8 cellular contexts compared by ENCODE assay signal in the genomic region with DNA sequence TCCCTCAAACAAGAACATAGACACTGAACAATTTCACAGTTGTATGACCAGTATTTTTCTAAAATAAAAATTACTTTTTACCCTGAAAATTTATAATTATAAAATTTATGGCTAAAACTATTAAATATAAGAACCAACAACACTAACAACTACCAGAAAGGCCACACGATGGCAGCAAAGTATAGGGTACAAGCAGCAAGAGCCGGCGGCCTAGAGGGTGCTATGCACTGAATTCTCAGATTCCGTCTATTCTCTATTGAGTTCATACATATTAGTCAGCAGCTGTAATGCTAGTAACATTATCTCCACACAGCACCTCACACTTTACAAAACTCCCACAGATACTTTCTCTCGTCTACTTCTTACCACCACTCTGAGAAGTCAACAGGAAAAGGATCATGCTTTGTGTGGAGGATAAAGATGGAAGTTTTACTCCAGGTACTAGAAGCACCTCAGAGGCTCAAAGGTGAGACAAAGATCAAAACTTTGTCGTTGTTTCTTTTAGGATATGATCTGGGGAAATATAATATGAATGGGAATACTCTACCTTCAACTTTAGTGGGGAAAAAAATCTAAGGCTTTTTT.
A peak's percentile ranks its signal among the peaks of the same experiment; 100 is the strongest.
DNase-seq lines count a peak whose midpoint lies in the region; ATAC-seq and TF ChIP-seq lines count a peak whose summit lies in the region.

No MANE protein-coding gene starts in this region.

- H3F3A ChIP-seq in PC-3 (ENCODE audit: low read length, unreplicated experiment), result no peaks in the 10 kb centered on the region

- TF ChIP-seq CTCF in PC-3 (conservative IDR thresholded peaks at IDR 0.05; ENCODE audit: low read depth, low read length) (peak; percentile 80), upper lobe of right lung (IDR thresholded peaks at IDR 0.05) (peak; percentile 70)

- intact Hi-C loops in PC-3 (cut with micrococcal nuclease), result loop anchor here (1.0 to 10.0 kb wide), 6 partner anchors 99 to 1006 kb away; partner anchors contain the start of gene MB21D2
- intact Hi-C loops in upper lobe of right lung (cut with DNase I), result no loop called here

- H3K27me3 ChIP-seq in Karpas-422 (ENCODE audit: low read length) (no peaks in the 10 kb centered on the region), PC-3 (ENCODE audit: low read length) (peaks cover 22% of the 10 kb centered on the region), upper lobe of right lung (no peaks in the 10 kb centered on the region)

- peaks cover 12% of the 10 kb centered on the region for H3K27me3 Mint-ChIP-seq in activated T-cell treated with anti-CD3 and anti-CD28 coated beads, Interleukin-2, amount 50 U/mL, for 4 hours (ENCODE audit: low read depth)

- H3K4me2 ChIP-seq in Karpas-422 (ENCODE audit: low read depth, low read length, poor library complexity, severe bottlenecking) (no peak overlapping the region), PC-3 (ENCODE audit: low read length) (no peak overlapping the region)

- H3K4me3 ChIP-seq in Karpas-422 (ENCODE audit: low read length) (no peak overlapping the region), PC-3 (ENCODE audit: low read length) (no peak overlapping the region), upper lobe of right lung (no peak overlapping the region)

- H3K9me2 ChIP-seq in Karpas-422 (replicated peaks; ENCODE audit: insufficient read depth, low read length) (no peaks in the 10 kb centered on the region), PC-3 (replicated peaks; ENCODE audit: low read length) (no peaks in the 10 kb centered on the region)

- DNase-seq in EL (peak; percentile 71), Karpas-422 (peak; percentile 90), PC-3 (peak; percentile 85), fibroblast of peridontal ligament (ENCODE audit: extremely low read depth) (peak; percentile 88), nucleus accumbens (lab: John Stamatoyannopoulos, UW) (peak in 54 of 56 donors; percentile 5 to 92 (median 59)), upper lobe of right lung (peak; percentile 65)
- peak; percentile 33 for DNase-seq in activated T-cell treated with anti-CD3 and anti-CD28 coated beads, Interleukin-2, amount 50 U/mL, for 4 hours

- CTCF ChIA-PET in PC-3 (lab: Charles Lee), result interaction anchor here (0.6 kb wide), 1 partner anchor 1005 kb away, joined by 3 read pairs; no protein-coding TSS in a partner anchor

- no peak overlapping the region for H3K4me3 Mint-ChIP-seq in activated T-cell treated with anti-CD3 and anti-CD28 coated beads, Interleukin-2, amount 50 U/mL, for 4 hours

- H3K4me1 ChIP-seq in Karpas-422 (ENCODE audit: low read length) (no peaks in the 10 kb centered on the region), PC-3 (ENCODE audit: insufficient read depth, low read length) (0 out of 2 replicates have a peak, but pooled peaks cover 4% of the 10 kb centered on the region), upper lobe of right lung (no peaks in the 10 kb centered on the region)

- H3K4me1 Mint-ChIP-seq in activated T-cell treated with anti-CD3 and anti-CD28 coated beads, Interleukin-2, amount 50 U/mL, for 4 hours (ENCODE audit: low read depth), result no peaks in the 10 kb centered on the region

- H3K36me3 Mint-ChIP-seq in activated T-cell treated with anti-CD3 and anti-CD28 coated beads, Interleukin-2, amount 50 U/mL, for 4 hours (ENCODE audit: insufficient read depth), result no peaks in the 10 kb centered on the region

- H3K9me3 ChIP-seq in Karpas-422 (ENCODE audit: low read length) (no peaks in the 10 kb centered on the region), PC-3 (ENCODE audit: low read length) (no peaks in the 10 kb centered on the region), upper lobe of right lung (no peaks in the 10 kb centered on the region)

- H3K9ac ChIP-seq in Karpas-422 (ENCODE audit: low read length) (no peak overlapping the region), PC-3 (ENCODE audit: low read length) (no peak overlapping the region)

- H3K27ac ChIP-seq in Karpas-422 (ENCODE audit: low read length), result no peak overlapping the region
- no peak overlapping the region for H3K27ac ChIP-seq in PC-3 (ENCODE audit: low read length)
- no peak overlapping the region for H3K27ac ChIP-seq in upper lobe of right lung

- no peaks in the 10 kb centered on the region for H3K36me3 ChIP-seq in Karpas-422 (ENCODE audit: insufficient read depth, low read length)
- no peaks in the 10 kb centered on the region for H3K36me3 ChIP-seq in PC-3 (ENCODE audit: low read depth, low read length)
- H3K36me3 ChIP-seq in upper lobe of right lung, result no peaks in the 10 kb centered on the region

- H4K20me1 ChIP-seq in Karpas-422 (ENCODE audit: insufficient read depth, low read depth, low read length) (no peaks in the 10 kb centered on the region), PC-3 (ENCODE audit: low read length) (no peaks in the 10 kb centered on the region)

- H3K9me3 Mint-ChIP-seq in activated T-cell treated with anti-CD3 and anti-CD28 coated beads, Interleukin-2, amount 50 U/mL, for 4 hours, result no peaks in the 10 kb centered on the region

- POLR2A ChIA-PET in PC-3 (lab: Charles Lee; ENCODE audit: unreplicated experiment), result no interaction called here

- peak; percentile 82 for ATAC-seq in GM21825 (IDR thresholded peaks at IDR 0.05; ENCODE audit: unreplicated experiment)
- peak; percentile 91 for ATAC-seq in PC-3
- peak; percentile 58 to 69 for ATAC-seq in activated T-cell treated with anti-CD3 and anti-CD28 coated beads, Interleukin-2, amount 50 U/mL, for 4 hours
- peak; percentile 93 for ATAC-seq in upper lobe of right lung

- H3K79me2 ChIP-seq in Karpas-422 (ENCODE audit: low read length), result no peaks in the 10 kb centered on the region
- no peaks in the 10 kb centered on the region for H3K79me2 ChIP-seq in PC-3 (ENCODE audit: low read length)

- H2AFZ ChIP-seq in Karpas-422 (ENCODE audit: low read length), result no peak overlapping the region
- no peak overlapping the region for H2AFZ ChIP-seq in PC-3 (ENCODE audit: low read length)

- no TSS peak for BruUV-seq in PC-3 (replicated peaks; lab: Mats Ljungman, UMichigan)

Comparison
In these comparisons a context has a peak if more than half of its experiments do, and no peak if none do; other contexts are left out.
1. DNase-seq: peak in every context shown above with its lines; median percentile 90 in Karpas-422; 88 in fibroblast of peridontal ligament; 85 in PC-3; 71 in EL; 65 in upper lobe of right lung; 59 in nucleus accumbens; 33 in activated T-cell treated with anti-CD3 and anti-CD28 coated beads, Interleukin-2, amount 50 U/mL, for 4 hours.